Comparison of ENCODE assay signal across 14 cellular contexts in genomic region chr14:67705211-67705610, GRCh38. TPM values are rescaled to one million over a fixed set of nuclear protein-coding genes. Genes with fewer than 3 reads are reported as not detected.
DNase-seq lines count a peak whose midpoint lies in the region; ATAC-seq, FAIRE-seq and TF ChIP-seq lines count a peak whose summit lies in the region.
"Had no signal": no experiment of that assay in that cellular context is flagged by ENCODE, and none has a peak within 500 bp of the region (broad histone marks: within the 10 kb centered on the region; RNA-seq: fewer than 3 reads in every experiment).

No MANE protein-coding gene starts in this region.

- no TSS peak for BruUV-seq in K562 (replicated peaks; lab: Mats Ljungman, UMichigan)

- peak overlapping the region in 1 of 2 experiments; percentile 53; a peak in 2 of 6 replicates for H3K27ac ChIP-seq in A549
- H3K27ac ChIP-seq in K562 (ENCODE audit: extremely low read depth, low read depth, low read length), result no peak overlapping the region
- no peak overlapping the region for H3K27ac ChIP-seq in SJCRH30
- H3K27ac ChIP-seq: BLaER1 treated with 17β-estradiol and CSF1 and Interleukin-3, amounts not matched to agents 10 nM and 100 nM had no signal

- H3K36me3 ChIP-seq in K562 (ENCODE audit: control insufficient read depth, insufficient read depth, low read length) (no peaks in the 10 kb centered on the region), SJCRH30 (no peaks in the 10 kb centered on the region)
- H3K36me3 ChIP-seq: BLaER1 treated with 17β-estradiol and CSF1 and Interleukin-3, amounts not matched to agents 10 nM and 100 nM had no signal

- H3K9ac ChIP-seq in K562 (ENCODE audit: insufficient read depth in 1 of 2, low read depth in 2 of 2, low read length in 2 of 2), result no peak overlapping the region
- H3K9ac ChIP-seq: BLaER1 treated with 17β-estradiol and CSF1 and Interleukin-3, amounts not matched to agents 10 nM and 100 nM had no signal

- in situ Hi-C loops in K562 (cut with MboI), result loop anchor here (10.0 kb wide), 2 partner anchors 120 to 270 kb away; no protein-coding TSS in a partner anchor

- H3K9me3 ChIP-seq in A549, result peaks cover 12% of the 10 kb centered on the region; the same call in 2 of the 3 replicates
- H3K9me3 ChIP-seq in K562 (replicated peaks; ENCODE audit: control insufficient read depth, insufficient read depth, low read depth, low read length), result no peaks in the 10 kb centered on the region
- H3K9me3 ChIP-seq in SJCRH30 (replicated peaks), result peaks cover 6% of the 10 kb centered on the region; the same call in 1 of the 2 replicates

- no peak overlapping the region for H3K4me3 ChIP-seq in A549
- H3K4me3 ChIP-seq in K562, result no peak overlapping the region
- H3K4me3 ChIP-seq in SJCRH30, result no peak overlapping the region
- H3K4me3 ChIP-seq: BLaER1 treated with 17β-estradiol and CSF1 and Interleukin-3, amounts not matched to agents 10 nM and 100 nM; GM12878; GM23338 had no signal

- ATAC-seq in A549 (no peak), K562 (no peak)

- H3K9me1 ChIP-seq in K562 (ENCODE audit: control insufficient read depth, insufficient read depth, low read length), result no peaks in the 10 kb centered on the region

- CTCF ChIA-PET in A549 (lab: Yijun Ruan, JAX), result interaction anchor here (0.6 to 6.9 kb wide), 50 partner anchors 9 to 345 kb away, joined by 3 to 267 read pairs (median 6); partner anchors contain the start of genes ARG2, ATP6V1D, EIF2S1 and PIGH
- CTCF ChIA-PET in K562 (lab: Yijun Ruan, JAX; ENCODE audit: low intra/inter-chr PET ratio), result interaction anchor here (0.6 to 2.9 kb wide), 5 partner anchors 31 to 178 kb away, joined by 3 to 19 read pairs (median 6); partner anchors contain the start of genes ARG2 and VTI1B

- POLR2A ChIA-PET in A549 (lab: Yijun Ruan, JAX), result interaction anchor here (1.5 to 2.0 kb wide), 2 partner anchors 10 to 31 kb away, joined by 17 to 22 read pairs; partner anchors contain the start of genes RDH11 and VTI1B
- POLR2A ChIA-PET in K562 (lab: Yijun Ruan, JAX), result interaction anchor here (1.1 to 1.2 kb wide), 2 partner anchors 8 to 116 kb away, joined by 3 to 6 read pairs; no protein-coding TSS in a partner anchor

- peak overlapping the region; percentile 29 for H3K4me2 ChIP-seq in A549
- H3K4me2 ChIP-seq in K562 (ENCODE audit: insufficient read depth, low read length), result no peak overlapping the region
- H3K4me2 ChIP-seq: GM23338 had no signal

- H3K4me1 ChIP-seq in A549 (peaks cover 28% of the 10 kb centered on the region), K562 (replicated peaks in 1 of 2; ENCODE audit: control insufficient read depth in 2 of 2, insufficient read depth in 2 of 2, low read length in 2 of 2) (no peaks in the 10 kb centered on the region; a peak in 1 of 5 replicates), SJCRH30 (no peaks in the 10 kb centered on the region)

- no peak for TF ChIP-seq CTCF in A549 (IDR thresholded peaks at IDR 0.05)
- TF ChIP-seq CTCF in K562 (IDR thresholded peaks at IDR 0.05 in 2 of 3, conservative IDR thresholded peaks at IDR 0.05 in 1 of 3; ENCODE audit: insufficient read depth in 2 of 3, low read depth in 1 of 3, low read length in 3 of 3), result no peak

- TF ChIP-seq RAD21 in A549 (conservative IDR thresholded peaks at IDR 0.05 in 1 of 2, IDR thresholded peaks at IDR 0.05 in 1 of 2) (no peak), K562 (CRISPR knock-in tag; conservative IDR thresholded peaks at IDR 0.05 in 1 of 2, IDR thresholded peaks at IDR 0.05 in 1 of 2) (no peak)

- no peak for TF ChIP-seq EP300 in A549 (IDR thresholded peaks at IDR 0.05)
- no peak for TF ChIP-seq EP300 in K562 (IDR thresholded peaks at IDR 0.05; ENCODE audit: low read length)

- no peaks in the 10 kb centered on the region for H4K20me1 ChIP-seq in K562 (replicated peaks; ENCODE audit: control insufficient read depth, insufficient read depth, low read length)
- H4K20me1 ChIP-seq: BLaER1 treated with 17β-estradiol and CSF1 and Interleukin-3, amounts not matched to agents 10 nM and 100 nM had no signal

- H3K79me2 ChIP-seq in K562 (ENCODE audit: control insufficient read depth, insufficient read depth, low read length), result no peaks in the 10 kb centered on the region

- DNase-seq in A549 (ENCODE audit: low read depth in 1 of 2, low spot score in 1 of 2) (peak in 1 of 2 experiments; percentile 18), HPDE6-E6E7 (ENCODE audit: extremely low spot score) (peak; percentile 46), K562 (ENCODE audit: extremely low read depth in 1 of 4, low spot score in 3 of 4) (no peak), globus pallidus (ENCODE audit: low spot score) (peak; percentile 8), SJCRH30 (no peak), urothelium cell line (ENCODE audit: low spot score) (no peak), superior temporal gyrus (ENCODE audit: extremely low spot score) (no peak)
- no peak for DNase-seq in effector CD8-positive, alpha-beta T cell (lab: John Stamatoyannopoulos, UW)
- DNase-seq: H9 had no signal

- no peak overlapping the region for H2AFZ ChIP-seq in K562 (ENCODE audit: low read depth, low read length)
- H2AFZ ChIP-seq: GM23338 had no signal

- TF ChIP-seq POLR2A in A549 (IDR thresholded peaks at IDR 0.05; ENCODE audit: low read length), result no peak
- no peak for TF ChIP-seq POLR2A in K562 (conservative IDR thresholded peaks at IDR 0.05)

- intact Hi-C loops in K562 (cut with micrococcal nuclease), result loop anchor here (2.0 kb wide), 1 partner anchor 30 kb away; the partner anchor contains the start of gene VTI1B

- 5% methylated on average over 3 of the region's 3 CpGs for WGBS in A549 (ENCODE audit: missing lambda C conversion rate)
- WGBS in K562 (ENCODE audit: insufficient coverage, low coverage, missing lambda C conversion rate), result 10% methylated on average over 2 of the region's 3 CpGs

- H3K27me3 ChIP-seq in K562 (ENCODE audit: control insufficient read depth in 2 of 2, insufficient read depth in 2 of 2, low read length in 2 of 2) (no peaks in the 10 kb centered on the region), SJCRH30 (no peaks in the 10 kb centered on the region)
- H3K27me3 ChIP-seq: BLaER1 treated with 17β-estradiol and CSF1 and Interleukin-3, amounts not matched to agents 10 nM and 100 nM had no signal

- FAIRE-seq in A549 (lab: Jason Lieb, UNC) (no peak), K562 (lab: Jason Lieb, UNC) (no peak), urothelium cell line (lab: Jason Lieb, UNC) (no peak)

RNA-seq across cellular contexts. Expression of gene RDH12, which starts 3.5 kb away (rescaled TPM):
- polyA plus RNA-seq in A549 (2011; rRNA removed) (0.12 and 0.20 TPM in 2 replicates), A549 (2017; fragmentation: RNase III; extraction: RNeasy Plus Mini Kit Qiagen cat#74134 plus additional on column Dnase treatment) (0.05 to 0.14 TPM (median 0.09 TPM) in 3 replicates), K562 (2011; rRNA removed) (0.08 TPM in 1 of 2 replicates, not detected in the other), K562 (2014; fragmentation: Illumina TruSeq; extraction: Trizol) (0.07 TPM in 1 of 2 replicates, not detected in the other), K562 (2014; fragmentation: Nextera tagmentation; extraction: Ambion mirVana) (under 1 TPM; 0.03 to 0.18 TPM), K562 (2014; rRNA removed) (0.04 and 0.22 TPM in 2 replicates)
- polyA plus RNA-seq in A549 (2012; cell fraction: cytosol; rRNA removed), result 0.03 and 0.06 TPM in 2 replicates
- polyA plus RNA-seq in A549 (2012; cell fraction: nucleus; rRNA removed), result 0.08 and 0.12 TPM in 2 replicates
- 0.15 and 0.29 TPM in 2 replicates for polyA minus RNA-seq in A549 (2011; rRNA and poly(A)+ RNA removed)
- not detected in 2 replicates for total RNA-seq in K562 (2011; cell fraction: chromatin; rRNA removed; ENCODE audit: low replicate concordance)
- total RNA-seq in K562 (2011; cell fraction: nucleolus; rRNA removed), result not detected in 2 replicates
- not detected in 2 replicates for total RNA-seq in K562 (2011; cell fraction: nucleoplasm; rRNA removed)
- total RNA-seq in K562 (2014; rRNA removed) (0.05 and 0.08 TPM in 2 replicates), K562 (2014; rRNA removed; fragmentation: Illumina TruSeq; extraction: Trizol) (not detected in 2 replicates), K562 (2015; rRNA removed; fragmentation: Illumina TruSeq; extraction: Trizol) (not detected in 2 replicates), K562 (2021) (0.29 TPM in 1 of 2 replicates, not detected in the other)
- 0.06 and 0.09 TPM in 2 replicates for polyA plus RNA-seq in K562 (2011; cell fraction: cytosol; rRNA removed)
- not detected in 2 replicates for polyA plus RNA-seq in K562 (2011; cell fraction: nucleus; rRNA removed)
- polyA plus RNA-seq in K562 (2012), result 0.04 and 0.29 TPM in 2 replicates
- not detected in 2 replicates for polyA minus RNA-seq in K562 (2011; rRNA and poly(A)+ RNA removed)
- polyA minus RNA-seq in K562 (2011; cell fraction: cytosol; rRNA and poly(A)+ RNA removed), result not detected in 2 replicates
- not detected in 2 replicates for polyA minus RNA-seq in K562 (2011; cell fraction: nucleus; rRNA and poly(A)+ RNA removed)
- total RNA-seq in SJCRH30 (2014; rRNA removed; shearing (Covaris generic)), result not detected in 2 replicates
- total RNA-seq: CD4-positive, alpha-beta T cell; GM12878; HFFc6 had no signal
- polyA plus RNA-seq: GM12878 had no signal

RNA-seq across cellular contexts. Expression of gene RDH11, which starts 9.6 kb away (rescaled TPM):
- polyA plus RNA-seq in A549 (2011; rRNA removed) (132 and 146 TPM in 2 replicates), A549 (2017; fragmentation: RNase III; extraction: RNeasy Plus Mini Kit Qiagen cat#74134 plus additional on column Dnase treatment) (62.1 to 85.7 TPM (median 83.8 TPM) in 3 replicates), K562 (2011; rRNA removed) (162 and 172 TPM in 2 replicates), K562 (2014; fragmentation: Illumina TruSeq; extraction: Trizol) (72.3 and 78.6 TPM in 2 replicates), K562 (2014; fragmentation: Nextera tagmentation; extraction: Ambion mirVana) (100 to 1,000 TPM; 101 to 116 TPM), K562 (2014; rRNA removed) (65.5 and 77.0 TPM in 2 replicates)
- polyA plus RNA-seq in A549 (2012; cell fraction: cytosol; rRNA removed), result 50.1 and 61.0 TPM in 2 replicates
- polyA plus RNA-seq in A549 (2012; cell fraction: nucleus; rRNA removed), result 51.6 and 59.5 TPM in 2 replicates
- 136 and 139 TPM in 2 replicates for polyA minus RNA-seq in A549 (2011; rRNA and poly(A)+ RNA removed)
- 121 and 156 TPM in 2 replicates for total RNA-seq in K562 (2011; cell fraction: chromatin; rRNA removed; ENCODE audit: low replicate concordance)
- 140 and 161 TPM in 2 replicates for total RNA-seq in K562 (2011; cell fraction: nucleolus; rRNA removed)
- total RNA-seq in K562 (2011; cell fraction: nucleoplasm; rRNA removed), result 154 and 165 TPM in 2 replicates
- total RNA-seq in K562 (2014; rRNA removed) (52.9 and 60.2 TPM in 2 replicates), K562 (2014; rRNA removed; fragmentation: Illumina TruSeq; extraction: Trizol) (70.5 and 80.5 TPM in 2 replicates), K562 (2015; rRNA removed; fragmentation: Illumina TruSeq; extraction: Trizol) (51.7 and 54.3 TPM in 2 replicates), K562 (2021) (43.5 and 50.6 TPM in 2 replicates)
- polyA plus RNA-seq in K562 (2011; cell fraction: cytosol; rRNA removed), result 68.0 and 106 TPM in 2 replicates
- polyA plus RNA-seq in K562 (2011; cell fraction: nucleus; rRNA removed), result 84.5 and 118 TPM in 2 replicates
- 40.9 and 52.4 TPM in 2 replicates for polyA plus RNA-seq in K562 (2012)
- 125 and 131 TPM in 2 replicates for polyA minus RNA-seq in K562 (2011; rRNA and poly(A)+ RNA removed)
- polyA minus RNA-seq in K562 (2011; cell fraction: cytosol; rRNA and poly(A)+ RNA removed), result 82.0 and 107 TPM in 2 replicates
- polyA minus RNA-seq in K562 (2011; cell fraction: nucleus; rRNA and poly(A)+ RNA removed), result 38.6 and 73.9 TPM in 2 replicates
- 71.9 and 77.0 TPM in 2 replicates for total RNA-seq in SJCRH30 (2014; rRNA removed; shearing (Covaris generic))

RNA-seq across cellular contexts. Expression of gene VTI1B, which starts 30.8 kb away (rescaled TPM):
- polyA plus RNA-seq in A549 (2011; rRNA removed) (77.2 and 102 TPM in 2 replicates), A549 (2017; fragmentation: RNase III; extraction: RNeasy Plus Mini Kit Qiagen cat#74134 plus additional on column Dnase treatment) (77.5 to 89.1 TPM (median 81.9 TPM) in 3 replicates), K562 (2011; rRNA removed) (64.3 and 69.8 TPM in 2 replicates), K562 (2014; fragmentation: Illumina TruSeq; extraction: Trizol) (46.3 and 50.1 TPM in 2 replicates), K562 (2014; fragmentation: Nextera tagmentation; extraction: Ambion mirVana) (1 to 10 TPM; 7.8 to 8.5 TPM), K562 (2014; rRNA removed) (34.1 and 39.2 TPM in 2 replicates)
- 35.2 and 38.6 TPM in 2 replicates for polyA plus RNA-seq in A549 (2012; cell fraction: cytosol; rRNA removed)
- polyA plus RNA-seq in A549 (2012; cell fraction: nucleus; rRNA removed), result 6.8 and 10.1 TPM in 2 replicates
- 42.7 and 47.2 TPM in 2 replicates for polyA minus RNA-seq in A549 (2011; rRNA and poly(A)+ RNA removed)
- 25.9 and 27.2 TPM in 2 replicates for total RNA-seq in K562 (2011; cell fraction: chromatin; rRNA removed; ENCODE audit: low replicate concordance)
- total RNA-seq in K562 (2011; cell fraction: nucleolus; rRNA removed), result 12.0 and 12.2 TPM in 2 replicates
- total RNA-seq in K562 (2011; cell fraction: nucleoplasm; rRNA removed), result 19.9 and 28.7 TPM in 2 replicates
- total RNA-seq in K562 (2014; rRNA removed) (32.8 and 34.6 TPM in 2 replicates), K562 (2014; rRNA removed; fragmentation: Illumina TruSeq; extraction: Trizol) (54.0 and 62.1 TPM in 2 replicates), K562 (2015; rRNA removed; fragmentation: Illumina TruSeq; extraction: Trizol) (54.3 and 60.0 TPM in 2 replicates), K562 (2021) (69.1 and 70.7 TPM in 2 replicates)
- 17.7 and 26.3 TPM in 2 replicates for polyA plus RNA-seq in K562 (2011; cell fraction: cytosol; rRNA removed)
- polyA plus RNA-seq in K562 (2011; cell fraction: nucleus; rRNA removed), result 19.2 and 24.4 TPM in 2 replicates
- polyA plus RNA-seq in K562 (2012), result 42.1 and 56.5 TPM in 2 replicates
- polyA minus RNA-seq in K562 (2011; rRNA and poly(A)+ RNA removed), result 49.5 and 51.2 TPM in 2 replicates
- polyA minus RNA-seq in K562 (2011; cell fraction: cytosol; rRNA and poly(A)+ RNA removed), result 23.7 and 30.0 TPM in 2 replicates
- 11.0 and 18.7 TPM in 2 replicates for polyA minus RNA-seq in K562 (2011; cell fraction: nucleus; rRNA and poly(A)+ RNA removed)
- total RNA-seq in SJCRH30 (2014; rRNA removed; shearing (Covaris generic)), result 34.7 and 35.3 TPM in 2 replicates

Comparison
In these comparisons a context has a peak if more than half of its experiments do, and no peak if none do; other contexts are left out.
1. DNase-seq: peak in HPDE6-E6E7 (single experiment) and globus pallidus (single experiment); none in K562 (0 of 4), SJCRH30 (0 of 2), effector CD8-positive, alpha-beta T cell (single experiment), urothelium cell line (single experiment) and superior temporal gyrus (single experiment).